In genomic region chr3:127455541-127456450, GRCh38 we compare ENCODE assay signal across 1 cellular context.
TF ChIP-seq lines count a peak whose summit lies in the region.

No MANE protein-coding gene starts in this region.

TF ChIP-seq in HepG2, 621 proteins besides CTCF, POLR2A, EP300 and RAD21 (continued from another document and continues in another):
- TF ChIP-seq ZSCAN12 (CRISPR knock-in tag; IDR thresholded peaks at IDR 0.05) (0 out of 2 replicates have a peak, but pooled peaks have one; percentile 46), ELF4 (CRISPR knock-in tag; IDR thresholded peaks at IDR 0.05; ENCODE audit: borderline replicate concordance) (no peak), ELF1 (CRISPR knock-in tag; IDR thresholded peaks at IDR 0.05) (no peak), U2AF1 (optimal IDR thresholded peaks at IDR 0.05; ENCODE audit: low read depth, low read length) (no peak), SOX6 (IDR thresholded peaks at IDR 0.05) (no peak), SOX6 (CRISPR knock-in tag; IDR thresholded peaks at IDR 0.05) (peak; percentile 28; the same call in 1 of the 2 replicates), ZNF780A (CRISPR knock-in tag; IDR thresholded peaks at IDR 0.05) (no peak), ZSCAN30 (CRISPR knock-in tag; IDR thresholded peaks at IDR 0.05) (no peak), ZNF230 (CRISPR knock-in tag; IDR thresholded peaks at IDR 0.05) (no peak), CREBL2 (CRISPR knock-in tag; IDR thresholded peaks at IDR 0.05; ENCODE audit: borderline replicate concordance) (no peak), ZNF569 (CRISPR knock-in tag; IDR thresholded peaks at IDR 0.05; ENCODE audit: borderline replicate concordance) (no peak), ZSCAN21 (CRISPR knock-in tag; IDR thresholded peaks at IDR 0.05; ENCODE audit: borderline replicate concordance) (no peak), FOXK2 (IDR thresholded peaks at IDR 0.05) (no peak), ZNF83 (CRISPR knock-in tag; IDR thresholded peaks at IDR 0.05; ENCODE audit: borderline replicate concordance) (no peak), RNF219 (CRISPR knock-in tag; IDR thresholded peaks at IDR 0.05) (no peak), CBX1 (IDR thresholded peaks at IDR 0.05; ENCODE audit: low read depth) (no peak), ZBTB38 (CRISPR knock-in tag; IDR thresholded peaks at IDR 0.05) (no peak), WIZ (CRISPR knock-in tag; IDR thresholded peaks at IDR 0.05) (peak; percentile 73; the same call in 1 of the 2 replicates), ZNF816 (CRISPR knock-in tag; IDR thresholded peaks at IDR 0.05; ENCODE audit: borderline replicate concordance) (no peak), ZNF891 (CRISPR knock-in tag; IDR thresholded peaks at IDR 0.05) (no peak), ZBTB14 (CRISPR knock-in tag; IDR thresholded peaks at IDR 0.05) (no peak), FLYWCH1 (CRISPR knock-in tag; IDR thresholded peaks at IDR 0.05) (no peak), ZFP36L1 (CRISPR knock-in tag; IDR thresholded peaks at IDR 0.05) (no peak), JARID2 (CRISPR knock-in tag; IDR thresholded peaks at IDR 0.05; ENCODE audit: insufficient replicate concordance) (no peak), CSRNP1 (CRISPR knock-in tag; IDR thresholded peaks at IDR 0.05) (no peak), KDM1A (CRISPR knock-in tag; IDR thresholded peaks at IDR 0.05) (no peak), RFXANK (CRISPR knock-in tag; IDR thresholded peaks at IDR 0.05) (no peak), KDM5A (IDR thresholded peaks at IDR 0.05; ENCODE audit: borderline replicate concordance, low read length) (no peak), THAP11 (CRISPR knock-in tag; IDR thresholded peaks at IDR 0.05) (peak; percentile 41; the same call in 1 of the 2 replicates), ATF2 (CRISPR knock-in tag; IDR thresholded peaks at IDR 0.05) (no peak), ZNF235 (CRISPR knock-in tag; IDR thresholded peaks at IDR 0.05; ENCODE audit: borderline replicate concordance) (0 out of 2 replicates have a peak, but pooled peaks have one; percentile 47), CHCHD3 (CRISPR knock-in tag; IDR thresholded peaks at IDR 0.05) (no peak), RARA (CRISPR knock-in tag; IDR thresholded peaks at IDR 0.05) (no peak), MLLT10 (CRISPR knock-in tag; IDR thresholded peaks at IDR 0.05) (no peak), SETDB1 (CRISPR knock-in tag; IDR thresholded peaks at IDR 0.05; ENCODE audit: borderline replicate concordance) (no peak), ZNF691 (CRISPR knock-in tag; IDR thresholded peaks at IDR 0.05; ENCODE audit: borderline replicate concordance, low read depth) (no peak), FOXA1 (IDR thresholded peaks at IDR 0.05) (no peak), FOXA1 (CRISPR knock-in tag; IDR thresholded peaks at IDR 0.05) (no peak), ZNF331 (CRISPR knock-in tag; IDR thresholded peaks at IDR 0.05) (peak; percentile 42; the same call in 1 of the 2 replicates), AKNA (CRISPR knock-in tag; IDR thresholded peaks at IDR 0.05; ENCODE audit: borderline replicate concordance) (no peak), ZNF792 (CRISPR knock-in tag; IDR thresholded peaks at IDR 0.05) (no peak), ZNF205 (CRISPR knock-in tag; IDR thresholded peaks at IDR 0.05) (no peak), PAWR (CRISPR knock-in tag; IDR thresholded peaks at IDR 0.05; ENCODE audit: borderline replicate concordance) (no peak), ZNF432 (CRISPR knock-in tag; IDR thresholded peaks at IDR 0.05; ENCODE audit: borderline replicate concordance) (no peak), ZNF629 (CRISPR knock-in tag; conservative IDR thresholded peaks at IDR 0.05) (no peak), HINFP (CRISPR knock-in tag; IDR thresholded peaks at IDR 0.05; ENCODE audit: low read depth) (no peak), TFE3 (CRISPR knock-in tag; IDR thresholded peaks at IDR 0.05) (no peak), ARHGAP35 (CRISPR knock-in tag; IDR thresholded peaks at IDR 0.05; ENCODE audit: borderline replicate concordance) (peak; percentile 22; the same call in 1 of the 2 replicates), SCMH1 (CRISPR knock-in tag; IDR thresholded peaks at IDR 0.05; ENCODE audit: borderline replicate concordance) (no peak), ZFP1 (CRISPR knock-in tag; IDR thresholded peaks at IDR 0.05) (no peak), SP5 (CRISPR knock-in tag; IDR thresholded peaks at IDR 0.05; ENCODE audit: borderline replicate concordance, low read depth) (no peak), MTF1 (CRISPR knock-in tag; IDR thresholded peaks at IDR 0.05) (no peak), SIN3A (IDR thresholded peaks at IDR 0.05; ENCODE audit: borderline replicate concordance, low read depth, low read length) (no peak), MAZ (IDR thresholded peaks at IDR 0.05; ENCODE audit: borderline replicate concordance, low read depth, low read length) (0 out of 2 replicates have a peak, but pooled peaks have one; percentile 43), MAZ (CRISPR knock-in tag; IDR thresholded peaks at IDR 0.05; ENCODE audit: low read depth) (peak; percentile 78), FOXP4 (CRISPR knock-in tag; IDR thresholded peaks at IDR 0.05) (no peak)
